In the genomic region with DNA sequence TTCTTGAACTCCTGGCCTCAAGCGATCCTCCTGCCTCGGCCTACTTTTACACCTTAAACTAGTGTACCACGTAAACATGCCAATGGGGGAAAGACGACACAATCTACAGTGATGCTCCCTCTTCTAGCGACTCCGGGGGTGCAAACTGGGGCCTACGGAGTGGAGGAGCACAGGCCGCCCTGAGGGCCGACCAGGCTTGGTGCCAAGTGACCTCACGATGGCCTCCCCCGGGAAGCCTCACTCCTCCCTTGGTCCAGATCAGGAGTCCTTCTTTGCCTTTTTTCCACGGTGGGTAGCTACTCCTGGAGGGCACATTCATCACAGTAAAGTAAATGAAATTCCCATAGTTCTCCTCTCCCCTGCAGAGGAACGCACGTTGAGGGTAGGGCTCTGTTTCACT, we compare ENCODE assay signal across 1 cellular context.
TF ChIP-seq lines count a peak whose summit lies in the region.

No MANE protein-coding gene starts in this region.

TF ChIP-seq in GM23338, 12 proteins besides CTCF, POLR2A, EP300 and RAD21 (continued from another document):
- TF ChIP-seq, protein P1, sequence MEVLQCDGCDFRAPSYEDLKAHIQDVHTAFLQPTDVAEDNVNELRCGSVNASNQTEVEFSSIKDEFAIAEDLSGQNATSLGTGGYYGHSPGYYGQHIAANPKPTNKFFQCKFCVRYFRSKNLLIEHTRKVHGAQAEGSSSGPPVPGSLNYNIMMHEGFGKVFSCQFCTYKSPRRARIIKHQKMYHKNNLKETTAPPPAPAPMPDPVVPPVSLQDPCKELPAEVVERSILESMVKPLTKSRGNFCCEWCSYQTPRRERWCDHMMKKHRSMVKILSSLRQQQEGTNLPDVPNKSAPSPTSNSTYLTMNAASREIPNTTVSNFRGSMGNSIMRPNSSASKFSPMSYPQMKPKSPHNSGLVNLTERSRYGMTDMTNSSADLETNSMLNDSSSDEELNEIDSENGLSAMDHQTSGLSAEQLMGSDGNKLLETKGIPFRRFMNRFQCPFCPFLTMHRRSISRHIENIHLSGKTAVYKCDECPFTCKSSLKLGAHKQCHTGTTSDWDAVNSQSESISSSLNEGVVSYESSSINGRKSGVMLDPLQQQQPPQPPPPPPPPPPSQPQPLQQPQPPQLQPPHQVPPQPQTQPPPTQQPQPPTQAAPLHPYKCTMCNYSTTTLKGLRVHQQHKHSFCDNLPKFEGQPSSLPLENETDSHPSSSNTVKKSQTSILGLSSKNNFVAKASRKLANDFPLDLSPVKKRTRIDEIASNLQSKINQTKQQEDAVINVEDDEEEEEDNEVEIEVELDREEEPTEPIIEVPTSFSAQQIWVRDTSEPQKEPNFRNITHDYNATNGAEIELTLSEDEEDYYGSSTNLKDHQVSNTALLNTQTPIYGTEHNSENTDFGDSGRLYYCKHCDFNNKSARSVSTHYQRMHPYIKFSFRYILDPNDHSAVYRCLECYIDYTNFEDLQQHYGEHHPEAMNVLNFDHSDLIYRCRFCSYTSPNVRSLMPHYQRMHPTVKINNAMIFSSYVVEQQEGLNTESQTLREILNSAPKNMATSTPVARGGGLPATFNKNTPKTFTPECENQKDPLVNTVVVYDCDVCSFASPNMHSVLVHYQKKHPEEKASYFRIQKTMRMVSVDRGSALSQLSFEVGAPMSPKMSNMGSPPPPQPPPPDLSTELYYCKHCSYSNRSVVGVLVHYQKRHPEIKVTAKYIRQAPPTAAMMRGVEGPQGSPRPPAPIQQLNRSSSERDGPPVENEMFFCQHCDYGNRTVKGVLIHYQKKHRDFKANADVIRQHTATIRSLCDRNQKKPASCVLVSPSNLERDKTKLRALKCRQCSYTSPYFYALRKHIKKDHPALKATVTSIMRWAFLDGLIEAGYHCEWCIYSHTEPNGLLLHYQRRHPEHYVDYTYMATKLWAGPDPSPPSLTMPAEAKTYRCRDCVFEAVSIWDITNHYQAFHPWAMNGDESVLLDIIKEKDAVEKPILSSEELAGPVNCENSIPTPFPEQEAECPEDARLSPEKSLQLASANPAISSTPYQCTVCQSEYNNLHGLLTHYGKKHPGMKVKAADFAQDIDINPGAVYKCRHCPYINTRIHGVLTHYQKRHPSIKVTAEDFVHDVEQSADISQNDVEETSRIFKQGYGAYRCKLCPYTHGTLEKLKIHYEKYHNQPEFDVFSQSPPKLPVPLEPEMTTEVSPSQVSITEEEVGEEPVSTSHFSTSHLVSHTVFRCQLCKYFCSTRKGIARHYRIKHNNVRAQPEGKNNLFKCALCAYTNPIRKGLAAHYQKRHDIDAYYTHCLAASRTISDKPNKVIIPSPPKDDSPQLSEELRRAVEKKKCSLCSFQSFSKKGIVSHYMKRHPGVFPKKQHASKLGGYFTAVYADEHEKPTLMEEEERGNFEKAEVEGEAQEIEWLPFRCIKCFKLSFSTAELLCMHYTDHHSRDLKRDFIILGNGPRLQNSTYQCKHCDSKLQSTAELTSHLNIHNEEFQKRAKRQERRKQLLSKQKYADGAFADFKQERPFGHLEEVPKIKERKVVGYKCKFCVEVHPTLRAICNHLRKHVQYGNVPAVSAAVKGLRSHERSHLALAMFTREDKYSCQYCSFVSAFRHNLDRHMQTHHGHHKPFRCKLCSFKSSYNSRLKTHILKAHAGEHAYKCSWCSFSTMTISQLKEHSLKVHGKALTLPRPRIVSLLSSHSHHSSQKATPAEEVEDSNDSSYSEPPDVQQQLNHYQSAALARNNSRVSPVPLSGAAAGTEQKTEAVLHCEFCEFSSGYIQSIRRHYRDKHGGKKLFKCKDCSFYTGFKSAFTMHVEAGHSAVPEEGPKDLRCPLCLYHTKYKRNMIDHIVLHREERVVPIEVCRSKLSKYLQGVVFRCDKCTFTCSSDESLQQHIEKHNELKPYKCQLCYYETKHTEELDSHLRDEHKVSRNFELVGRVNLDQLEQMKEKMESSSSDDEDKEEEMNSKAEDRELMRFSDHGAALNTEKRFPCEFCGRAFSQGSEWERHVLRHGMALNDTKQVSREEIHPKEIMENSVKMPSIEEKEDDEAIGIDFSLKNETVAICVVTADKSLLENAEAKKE (CRISPR knock-in tag; IDR thresholded peaks at IDR 0.05), result no peak
- TF ChIP-seq ZNF331 (CRISPR knock-in tag; IDR thresholded peaks at IDR 0.05; ENCODE audit: low read depth) (no peak), EZH2phosphoT487 (IDR thresholded peaks at IDR 0.05; ENCODE audit: unreplicated experiment) (no peak), POLR2AphosphoS5 (IDR thresholded peaks at IDR 0.05; ENCODE audit: low read depth) (no peak), CREB1 (CRISPR knock-in tag; IDR thresholded peaks at IDR 0.05; ENCODE audit: low read depth) (no peak)
- TF ChIP-seq, protein P2, sequence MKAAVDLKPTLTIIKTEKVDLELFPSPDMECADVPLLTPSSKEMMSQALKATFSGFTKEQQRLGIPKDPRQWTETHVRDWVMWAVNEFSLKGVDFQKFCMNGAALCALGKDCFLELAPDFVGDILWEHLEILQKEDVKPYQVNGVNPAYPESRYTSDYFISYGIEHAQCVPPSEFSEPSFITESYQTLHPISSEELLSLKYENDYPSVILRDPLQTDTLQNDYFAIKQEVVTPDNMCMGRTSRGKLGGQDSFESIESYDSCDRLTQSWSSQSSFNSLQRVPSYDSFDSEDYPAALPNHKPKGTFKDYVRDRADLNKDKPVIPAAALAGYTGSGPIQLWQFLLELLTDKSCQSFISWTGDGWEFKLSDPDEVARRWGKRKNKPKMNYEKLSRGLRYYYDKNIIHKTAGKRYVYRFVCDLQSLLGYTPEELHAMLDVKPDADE (IDR thresholded peaks at IDR 0.05), result no peak
- TF ChIP-seq, protein P3, sequence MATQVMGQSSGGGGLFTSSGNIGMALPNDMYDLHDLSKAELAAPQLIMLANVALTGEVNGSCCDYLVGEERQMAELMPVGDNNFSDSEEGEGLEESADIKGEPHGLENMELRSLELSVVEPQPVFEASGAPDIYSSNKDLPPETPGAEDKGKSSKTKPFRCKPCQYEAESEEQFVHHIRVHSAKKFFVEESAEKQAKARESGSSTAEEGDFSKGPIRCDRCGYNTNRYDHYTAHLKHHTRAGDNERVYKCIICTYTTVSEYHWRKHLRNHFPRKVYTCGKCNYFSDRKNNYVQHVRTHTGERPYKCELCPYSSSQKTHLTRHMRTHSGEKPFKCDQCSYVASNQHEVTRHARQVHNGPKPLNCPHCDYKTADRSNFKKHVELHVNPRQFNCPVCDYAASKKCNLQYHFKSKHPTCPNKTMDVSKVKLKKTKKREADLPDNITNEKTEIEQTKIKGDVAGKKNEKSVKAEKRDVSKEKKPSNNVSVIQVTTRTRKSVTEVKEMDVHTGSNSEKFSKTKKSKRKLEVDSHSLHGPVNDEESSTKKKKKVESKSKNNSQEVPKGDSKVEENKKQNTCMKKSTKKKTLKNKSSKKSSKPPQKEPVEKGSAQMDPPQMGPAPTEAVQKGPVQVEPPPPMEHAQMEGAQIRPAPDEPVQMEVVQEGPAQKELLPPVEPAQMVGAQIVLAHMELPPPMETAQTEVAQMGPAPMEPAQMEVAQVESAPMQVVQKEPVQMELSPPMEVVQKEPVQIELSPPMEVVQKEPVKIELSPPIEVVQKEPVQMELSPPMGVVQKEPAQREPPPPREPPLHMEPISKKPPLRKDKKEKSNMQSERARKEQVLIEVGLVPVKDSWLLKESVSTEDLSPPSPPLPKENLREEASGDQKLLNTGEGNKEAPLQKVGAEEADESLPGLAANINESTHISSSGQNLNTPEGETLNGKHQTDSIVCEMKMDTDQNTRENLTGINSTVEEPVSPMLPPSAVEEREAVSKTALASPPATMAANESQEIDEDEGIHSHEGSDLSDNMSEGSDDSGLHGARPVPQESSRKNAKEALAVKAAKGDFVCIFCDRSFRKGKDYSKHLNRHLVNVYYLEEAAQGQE (IDR thresholded peaks at IDR 0.05; ENCODE audit: unreplicated experiment), result no peak
TF ChIP-seq in GM23338: peak in this region for 0.
